23 cellular contexts compared by ENCODE assay signal in the genomic region with DNA sequence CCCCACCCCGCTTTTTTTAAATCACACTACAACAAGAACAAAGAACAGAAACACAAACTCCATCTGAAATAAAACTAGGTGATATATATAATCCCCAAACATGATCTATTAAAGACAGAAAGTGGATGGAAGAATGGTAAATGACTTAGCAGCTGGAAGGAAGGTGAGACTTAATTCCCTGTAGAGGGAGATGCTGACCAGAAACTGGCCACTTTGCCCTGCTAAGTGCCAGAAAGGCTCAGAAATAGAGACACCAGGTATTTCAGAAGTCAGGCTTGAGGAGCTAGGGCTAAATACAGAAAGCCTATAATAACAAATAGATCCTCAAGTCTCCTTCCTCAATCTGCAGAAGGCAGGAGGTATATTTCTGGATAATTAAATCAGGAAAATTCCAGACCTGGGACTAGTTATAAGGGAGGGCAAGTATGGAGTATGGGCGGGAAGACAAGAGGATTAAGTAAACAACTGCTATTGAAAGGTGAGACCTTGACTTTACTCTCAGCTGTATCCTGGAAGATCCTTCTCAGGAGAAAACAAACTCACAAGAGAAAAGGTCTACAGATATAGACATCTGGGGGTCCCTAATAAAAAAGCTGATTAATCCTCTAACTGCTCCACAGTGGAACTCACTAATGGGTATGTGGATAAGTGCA. TPM values are rescaled to one million over a fixed set of nuclear protein-coding genes. Genes with fewer than 3 reads are reported as not detected.
DNase-seq lines count a peak whose midpoint lies in the region; ATAC-seq, FAIRE-seq and TF ChIP-seq lines count a peak whose summit lies in the region.
"Had no signal": no experiment of that assay in that cellular context is flagged by ENCODE, and none has a peak within 500 bp of the region (broad histone marks: within the 10 kb centered on the region; RNA-seq: fewer than 3 reads in every experiment).

No MANE protein-coding gene starts in this region.

- H3K9ac ChIP-seq in H9 (ENCODE audit: extremely low read depth, insufficient read length, low read length) (no peak overlapping the region), colonic mucosa (ENCODE audit: low read depth in 2 of 2, low read length in 2 of 2) (no peak overlapping the region)

- H3K27me3 Mint-ChIP-seq in CD8-positive, alpha-beta memory T cell, result no peaks in the 10 kb centered on the region
- H3K27me3 Mint-ChIP-seq in H9 (ENCODE audit: low read depth), result no peaks in the 10 kb centered on the region
- H3K27me3 Mint-ChIP-seq: activated naive CD8-positive, alpha-beta T cell; naive thymus-derived CD4-positive, alpha-beta T cell had no signal

- no peak for FAIRE-seq in pancreas (lab: Jason Lieb, UNC)
- FAIRE-seq: small intestine, TTC549 had no signal

- no peaks in the 10 kb centered on the region for H3K4me1 ChIP-seq in CD8-positive, alpha-beta memory T cell (ENCODE audit: insufficient read depth, low read length)
- H3K4me1 ChIP-seq in H9 (ENCODE audit: insufficient read depth, low read length) (no peaks in the 10 kb centered on the region), colonic mucosa (no peaks in the 10 kb centered on the region), pancreas (peaks cover 20 to 25% (median 22%) of the 10 kb centered on the region in 3 donors), osteoblast (ENCODE audit: insufficient read depth, low read length) (no peaks in the 10 kb centered on the region)
- H3K4me1 ChIP-seq: ascending aorta had no signal

- no peak overlapping the region for H3K4me3 Mint-ChIP-seq in CD8-positive, alpha-beta memory T cell
- H3K4me3 Mint-ChIP-seq in H9, result no peak overlapping the region
- H3K4me3 Mint-ChIP-seq: activated CD8-positive, alpha-beta T cell treated with anti-CD3 and anti-CD28 coated beads, Interleukin-2, amount 10 ng/mL, durations not matched to agents 7 days and 5 days; activated naive CD8-positive, alpha-beta T cell; naive thymus-derived CD4-positive, alpha-beta T cell had no signal

- H3K18ac ChIP-seq in H9 (ENCODE audit: insufficient read length, low read depth, low read length), result no peak overlapping the region

- no peaks in the 10 kb centered on the region for H3K79me2 ChIP-seq in H9 (ENCODE audit: insufficient read depth, low read length)
- no peaks in the 10 kb centered on the region for H3K79me2 ChIP-seq in osteoblast (ENCODE audit: insufficient read depth, low read length)

- no peaks in the 10 kb centered on the region for H3K27me3 ChIP-seq in CD8-positive, alpha-beta memory T cell (ENCODE audit: insufficient read depth, low read length, poor library complexity, severe bottlenecking)
- H3K27me3 ChIP-seq in H9 (ENCODE audit: insufficient read depth, low read length) (no peaks in the 10 kb centered on the region), colonic mucosa (no peaks in the 10 kb centered on the region), pancreas (no peaks in the 10 kb centered on the region), osteoblast (ENCODE audit: insufficient read depth, low read length) (no peaks in the 10 kb centered on the region)
- H3K27me3 ChIP-seq: ascending aorta, upper lobe of left lung had no signal

- peaks cover 11 to 60% (median 15%) of the 10 kb centered on the region in 3 donors for H3K36me3 Mint-ChIP-seq in CD8-positive, alpha-beta memory T cell
- H3K36me3 Mint-ChIP-seq in H9 (ENCODE audit: insufficient read depth in 1 of 3, low read depth in 3 of 3), result peaks cover 3 to 11% (median 5%) of the 10 kb centered on the region in 3 experiments; a peak in 5 of 7 replicates

- peaks cover 9% of the 10 kb centered on the region for H3K36me3 ChIP-seq in CD8-positive, alpha-beta memory T cell (ENCODE audit: insufficient read depth, low read length)
- no peaks in the 10 kb centered on the region for H3K36me3 ChIP-seq in colonic mucosa
- no peaks in the 10 kb centered on the region for H3K36me3 ChIP-seq in pancreas
- no peaks in the 10 kb centered on the region for H3K36me3 ChIP-seq in osteoblast (ENCODE audit: insufficient read depth, low read length)

- no peak for DNase-seq in CD8-positive, alpha-beta memory T cell
- DNase-seq in H9 (no peak), colonic mucosa (no peak), pancreas (peak in 2 of 6 donors; percentile 22 to 41), NCI-H1930 (lab: John Stamatoyannopoulos, UW) (no peak), osteoblast (ENCODE audit: insufficient read length, low spot score, missing footprints) (no peak), amygdala (lab: John Stamatoyannopoulos, UW) (no peak)
- DNase-seq: activated CD8-positive, alpha-beta T cell treated with anti-CD3 and anti-CD28 coated beads, Interleukin-2, amount 10 ng/mL, durations not matched to agents 7 days and 5 days; caudate nucleus; GOT3; islet precursor cell; naive thymus-derived CD4-positive, alpha-beta T cell; NCI-H2081 treated with DMSO at 0.1 percent for 48 hours; retina; T-helper 1 cell had no signal

- intact Hi-C loops in colonic mucosa (cut with DNase I) (no loop called here), pancreas (cut with DNase I) (no loop called here)

- H2BK20ac ChIP-seq in H9 (ENCODE audit: low read depth, low read length, poor library complexity, severe bottlenecking), result no peak overlapping the region

- H3K27ac ChIP-seq in CD8-positive, alpha-beta memory T cell (ENCODE audit: low read depth, low read length), result no peak overlapping the region
- H3K27ac ChIP-seq in H9 (ENCODE audit: insufficient read length, low read depth, low read length), result no peak overlapping the region
- H3K27ac ChIP-seq in colonic mucosa, result peak overlapping the region; percentile 28
- H3K27ac ChIP-seq in pancreas, result peak overlapping the region; percentile 43 to 85 (median 76)
- no peak overlapping the region for H3K27ac ChIP-seq in osteoblast (ENCODE audit: low read depth, low read length)
- H3K27ac ChIP-seq: ascending aorta, RWPE1, upper lobe of left lung had no signal

- no peak overlapping the region for H2BK5ac ChIP-seq in H9 (ENCODE audit: insufficient read length, low read length)

- CTCF ChIA-PET in CD8-positive, alpha-beta memory T cell (lab: Charles Lee), result interaction anchor here (2.2 kb wide), 1 partner anchor 8 kb away, joined by 6 read pairs; no protein-coding TSS in a partner anchor

- H4K20me1 ChIP-seq in H9 (ENCODE audit: control insufficient read depth, insufficient read depth, insufficient read length), result no peaks in the 10 kb centered on the region
- H4K20me1 ChIP-seq in osteoblast (ENCODE audit: insufficient read depth, low read length), result no peaks in the 10 kb centered on the region

- H3K56ac ChIP-seq in H9 (ENCODE audit: insufficient read length, low read depth, low read length), result no peak overlapping the region

- H4K91ac ChIP-seq in H9 (ENCODE audit: insufficient read length, low read depth, low read length), result no peak overlapping the region

- no peak overlapping the region for H2BK120ac ChIP-seq in H9 (ENCODE audit: low read depth, low read length, poor library complexity, severe bottlenecking)

- H3K4me3 ChIP-seq in CD8-positive, alpha-beta memory T cell (ENCODE audit: low read length), result no peak overlapping the region
- H3K4me3 ChIP-seq in colonic mucosa, result no peak overlapping the region
- peak overlapping the region in 1 of 4 donors; percentile 7 for H3K4me3 ChIP-seq in pancreas
- no peak overlapping the region for H3K4me3 ChIP-seq in osteoblast (ENCODE audit: insufficient read depth, low read length)
- H3K4me3 ChIP-seq: ascending aorta, upper lobe of left lung had no signal

- H3K9me3 Mint-ChIP-seq in CD8-positive, alpha-beta memory T cell, result no peaks in the 10 kb centered on the region
- no peaks in the 10 kb centered on the region for H3K9me3 Mint-ChIP-seq in H9
- H3K9me3 Mint-ChIP-seq: activated T-helper 2 cell treated with anti-CD3 and anti-CD28 coated beads, Interferon-gamma antibody, Interleukin-2, Interleukin-4, amounts not matched to agents 10 μg/mL and 5 μg/mL and 100 μg/mL, durations not matched to agents 14 hours and 24 hours and 36 hours; naive thymus-derived CD4-positive, alpha-beta T cell had no signal

- H3T11ph ChIP-seq in H9 (ENCODE audit: low read length), result no peak overlapping the region

- H4K8ac ChIP-seq in H9 (replicated peaks; ENCODE audit: insufficient read length, low read depth, low read length), result no peak overlapping the region

- H2AFZ ChIP-seq in H9 (ENCODE audit: low read length), result no peak overlapping the region
- H2AFZ ChIP-seq in osteoblast (ENCODE audit: low read length), result no peak overlapping the region

- H3K79me1 ChIP-seq in H9 (ENCODE audit: insufficient read depth, low read depth, low read length, poor library complexity, severe bottlenecking), result no peaks in the 10 kb centered on the region

- peak; percentile 61 to 83 (median 78) for ATAC-seq in pancreas
- ATAC-seq: activated CD4-positive, CD25-positive, alpha-beta regulatory T cell treated with anti-CD3 and anti-CD28 coated beads, Interleukin-2, amount 50 U/mL, for 24 hours; activated CD8-positive, alpha-beta T cell treated with anti-CD3 and anti-CD28 coated beads, Interleukin-2, amount 10 ng/mL, durations not matched to agents 7 days and 5 days; naive thymus-derived CD4-positive, alpha-beta T cell had no signal

- H2AK5ac ChIP-seq in H9 (ENCODE audit: insufficient read length, low read length), result no peak overlapping the region

- no peak overlapping the region for H4K5ac ChIP-seq in H9 (ENCODE audit: insufficient read length, low read depth, low read length)

- H3K27ac Mint-ChIP-seq in CD8-positive, alpha-beta memory T cell, result peak overlapping the region in 5 of 8 donors; percentile 23 to 43 (median 27)
- peak overlapping the region in 2 of 3 experiments; percentile 6 to 67; a peak in 1 of 7 replicates for H3K27ac Mint-ChIP-seq in H9
- H3K27ac Mint-ChIP-seq: activated CD8-positive, alpha-beta T cell treated with anti-CD3 and anti-CD28 coated beads, Interleukin-2, amount 10 ng/mL, durations not matched to agents 7 days and 5 days; activated T-helper 2 cell treated with anti-CD3 and anti-CD28 coated beads, Interferon-gamma antibody, Interleukin-2, Interleukin-4, amounts not matched to agents 10 μg/mL and 5 μg/mL and 100 μg/mL, durations not matched to agents 14 hours and 24 hours and 36 hours had no signal

- no peak overlapping the region for H3K4ac ChIP-seq in H9 (ENCODE audit: low read depth, low read length)

- H2BK15ac ChIP-seq in H9 (ENCODE audit: low read depth, low read length), result no peak overlapping the region

- POLR2A ChIA-PET in CD8-positive, alpha-beta memory T cell (lab: Charles Lee), result no interaction called here

- H3K23ac ChIP-seq in H9 (ENCODE audit: insufficient read length, low read depth, low read length), result no peak overlapping the region

- no peaks in the 10 kb centered on the region for H3K23me2 ChIP-seq in H9 (ENCODE audit: insufficient read length, low read depth, low read length, poor library complexity, severe bottlenecking)

- H3K4me2 ChIP-seq in H9 (ENCODE audit: insufficient read depth, insufficient read length, low read length), result no peak overlapping the region
- H3K4me2 ChIP-seq in osteoblast (ENCODE audit: insufficient read depth, low read length), result no peak overlapping the region

- H2BK12ac ChIP-seq in H9 (ENCODE audit: insufficient read length, low read depth, low read length), result no peak overlapping the region

- peaks cover 0 to 13% (median 8%) of the 10 kb centered on the region in 3 donors for H3K4me1 Mint-ChIP-seq in CD8-positive, alpha-beta memory T cell
- no peaks in the 10 kb centered on the region for H3K4me1 Mint-ChIP-seq in H9

- H3K9me3 ChIP-seq in CD8-positive, alpha-beta memory T cell (ENCODE audit: low read length), result no peaks in the 10 kb centered on the region
- H3K9me3 ChIP-seq in H9 (ENCODE audit: control insufficient read depth, low read depth, low read length) (no peaks in the 10 kb centered on the region), colonic mucosa (no peaks in the 10 kb centered on the region), pancreas (no peaks in the 10 kb centered on the region), osteoblast (ENCODE audit: low read depth, low read length) (no peaks in the 10 kb centered on the region)
- H3K9me3 ChIP-seq: ascending aorta, upper lobe of left lung had no signal

- no peak for TF ChIP-seq CTCF in H9 (conservative IDR thresholded peaks at IDR 0.05)
- no peak for TF ChIP-seq CTCF in colonic mucosa (IDR thresholded peaks at IDR 0.05)
- no peak for TF ChIP-seq CTCF in pancreas (IDR thresholded peaks at IDR 0.05)
- no peak for TF ChIP-seq CTCF in osteoblast (IDR thresholded peaks at IDR 0.05; ENCODE audit: extremely low read depth, low read depth, low read length)

- WGBS in H9 (ENCODE audit: extremely low coverage, insufficient read length, low lambda C conversion rate), result no CpG with 5 or more reads among the region's 2 CpGs
- 54 to 57% methylated on average over 2 of the region's 2 CpGs for WGBS in pancreas, 2 donors

- H3K14ac ChIP-seq in H9 (ENCODE audit: insufficient read depth, low read length), result no peak overlapping the region

RNA-seq across cellular contexts. Expression of a gene that starts 32.2 kb away (rescaled TPM):
- total RNA-seq in CD8-positive, alpha-beta memory T cell, result 10 to 100 TPM; 17.3 to 18.8 TPM
- 11.5 TPM for polyA plus RNA-seq in CD8-positive, alpha-beta memory T cell
- total RNA-seq in H9 (2021) (16.2 and 16.9 TPM in 2 replicates), colonic mucosa (10 to 100 TPM; 11.4 to 16.3 TPM), pancreas (10 to 100 TPM in 2 of 6 donors, 1 to 10 TPM in 4; 6.5 to 15.3 (median 9.0) TPM), osteoblast (6.9 and 13.0 TPM in 2 replicates)
- 10 to 100 TPM; 13.0 to 19.8 TPM for polyA plus RNA-seq in pancreas

RNA-seq across cellular contexts. Expression of a gene that starts 36.8 kb away (rescaled TPM):
- 1 to 10 TPM; 4.1 to 4.4 TPM for total RNA-seq in CD8-positive, alpha-beta memory T cell
- polyA plus RNA-seq in CD8-positive, alpha-beta memory T cell, result 8.2 TPM
- 12.9 TPM in 2 replicates for total RNA-seq in H9 (2021)
- 1 to 10 TPM; 8.0 to 8.1 TPM for total RNA-seq in colonic mucosa
- total RNA-seq in pancreas, result 1 to 10 TPM; 2.7 to 5.9 (median 4.1) TPM
- polyA plus RNA-seq in pancreas, result 1 to 10 TPM; 1.9 to 3.7 TPM
- 5.4 and 5.6 TPM in 2 replicates for total RNA-seq in osteoblast

Comparison
In these comparisons a context has a peak if more than half of its experiments do, and no peak if none do; other contexts are left out.
1. H3K27ac ChIP-seq: peak in colonic mucosa (single experiment) and pancreas (4 of 4); none in CD8-positive, alpha-beta memory T cell (single experiment), H9 (single experiment) and osteoblast (single experiment).